In the genomic region with DNA sequence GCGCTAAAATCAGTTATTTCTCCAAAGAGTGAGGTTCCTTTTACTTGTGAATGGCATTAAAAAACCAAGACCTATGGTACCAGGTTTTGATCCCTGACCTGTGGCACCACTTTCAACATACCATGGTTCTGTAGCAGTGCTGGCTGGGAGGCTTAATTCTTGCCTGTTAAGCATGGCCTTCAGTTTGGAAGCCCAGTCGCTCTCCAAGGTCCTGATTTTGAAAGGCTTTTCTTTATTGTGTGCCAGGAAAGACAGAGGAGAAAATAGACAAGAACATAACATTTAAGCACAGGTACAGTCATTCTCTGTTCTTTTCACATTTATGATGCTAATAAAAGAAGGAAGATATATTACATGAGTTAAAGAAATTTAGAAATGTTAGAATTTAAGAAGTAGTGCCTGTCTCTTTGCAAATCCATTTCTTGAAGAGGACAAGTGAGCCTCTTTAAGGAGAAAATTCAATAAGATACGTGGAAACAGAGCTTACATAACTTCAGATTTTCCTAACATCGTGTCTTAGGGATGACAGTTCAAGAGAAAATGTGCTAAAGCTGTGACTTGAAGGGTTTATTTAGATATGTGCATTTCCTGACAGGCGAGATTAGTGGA, we compare ENCODE assay signal across 12 cellular contexts.
DNase-seq lines count a peak whose midpoint lies in the region; TF ChIP-seq lines count a peak whose summit lies in the region.
"Had no signal": no experiment of that assay in that cellular context is flagged by ENCODE, and none has a peak within 500 bp of the region (broad histone marks: within the 10 kb centered on the region; RNA-seq: fewer than 3 reads in every experiment).

No MANE protein-coding gene starts in this region.

- no peaks in the 10 kb centered on the region for H3K36me3 ChIP-seq in brain microvascular endothelial cell (replicated peaks)
- H3K36me3 ChIP-seq: colonic mucosa had no signal

- CTCF ChIA-PET in HEK293T (lab: Yijun Ruan, JAX), result no interaction called here

- POLR2A ChIA-PET in HEK293T (lab: Yijun Ruan, JAX), result no interaction called here

- in situ Hi-C loops in brain microvascular endothelial cell (cut with HindIII; ENCODE audit: low pct_ligation_motif_present, low sequenced_read_pairs), result no loop called here

- no peaks in the 10 kb centered on the region for H3K27me3 ChIP-seq in brain microvascular endothelial cell (replicated peaks)
- H3K27me3 ChIP-seq: colonic mucosa had no signal

- no peak for TF ChIP-seq CTCF in choroid plexus epithelial cell (conservative IDR thresholded peaks at IDR 0.05; ENCODE audit: low read depth, low read length)
- TF ChIP-seq CTCF in brain microvascular endothelial cell (IDR thresholded peaks at IDR 0.05; ENCODE audit: low read depth, low read length, missing control alignments), result no peak

- DNase-seq in HEK293T (ENCODE audit: extremely low spot score), result peak; percentile 24
- peak; percentile 6 for DNase-seq in NCI-H460 (ENCODE audit: extremely low read depth, low read depth)
- peak; percentile 12 for DNase-seq in choroid plexus epithelial cell (ENCODE audit: low read depth)
- DNase-seq in mucosa of gallbladder (ENCODE audit: low spot score), result peak; percentile 20
- no peak for DNase-seq in NCI-H1105 treated with DMSO at 0.1 percent for 48 hours (lab: John Stamatoyannopoulos, UW)
- no peak for DNase-seq in COR-L47 (lab: John Stamatoyannopoulos, UW)
- DNase-seq in brain microvascular endothelial cell, result no peak
- DNase-seq: activated T-cell treated with anti-CD3 and anti-CD28 coated beads for 4 hours, colonic mucosa, glutamatergic neuron, NCI-H82, right cardiac atrium had no signal

- H3K4me3 ChIP-seq in choroid plexus epithelial cell (ENCODE audit: low read depth, low read length) (no peak overlapping the region), brain microvascular endothelial cell (ENCODE audit: low read depth, low read length) (no peak overlapping the region)
- H3K4me3 ChIP-seq: colonic mucosa had no signal

- H3K27ac ChIP-seq in brain microvascular endothelial cell, result no peak overlapping the region
- H3K27ac ChIP-seq: colonic mucosa had no signal

TF ChIP-seq in HEK293T, 16 proteins besides CTCF, POLR2A, EP300 and RAD21:
- TF ChIP-seq SUZ12 (IDR thresholded peaks at IDR 0.05) (no peak), FOXM1 (IDR thresholded peaks at IDR 0.05; ENCODE audit: borderline replicate concordance) (no peak), BHLHE40 (IDR thresholded peaks at IDR 0.05; ENCODE audit: borderline replicate concordance) (no peak), SP1 (IDR thresholded peaks at IDR 0.05) (no peak), CTBP1 (IDR thresholded peaks at IDR 0.05; ENCODE audit: borderline replicate concordance) (no peak), ELF4 (IDR thresholded peaks at IDR 0.05) (no peak), HDGF (IDR thresholded peaks at IDR 0.05; ENCODE audit: borderline replicate concordance) (no peak), LEF1 (IDR thresholded peaks at IDR 0.05; ENCODE audit: borderline replicate concordance) (no peak)

Comparison
In these comparisons a context has a peak if more than half of its experiments do, and no peak if none do; other contexts are left out.
1. DNase-seq: peak in HEK293T (single experiment), NCI-H460 (single experiment), choroid plexus epithelial cell (single experiment) and mucosa of gallbladder (single experiment); none in NCI-H1105 treated with DMSO at 0.1 percent for 48 hours (single experiment), COR-L47 (single experiment) and brain microvascular endothelial cell (single experiment).